In genomic region chr16:15608398-15609285, GRCh38 we compare ENCODE assay signal across 1 cellular context.
TF ChIP-seq lines count a peak whose summit lies in the region.

No MANE protein-coding gene starts in this region.

TF ChIP-seq in GM23338, 12 proteins besides CTCF, POLR2A, EP300 and RAD21 (continued from another document):
- TF ChIP-seq ZNF462 (CRISPR knock-in tag; IDR thresholded peaks at IDR 0.05): no peak
- no peak for TF ChIP-seq ETS1 (IDR thresholded peaks at IDR 0.05)
